ENCODE assay signal across 23 cellular contexts in the genomic region with DNA sequence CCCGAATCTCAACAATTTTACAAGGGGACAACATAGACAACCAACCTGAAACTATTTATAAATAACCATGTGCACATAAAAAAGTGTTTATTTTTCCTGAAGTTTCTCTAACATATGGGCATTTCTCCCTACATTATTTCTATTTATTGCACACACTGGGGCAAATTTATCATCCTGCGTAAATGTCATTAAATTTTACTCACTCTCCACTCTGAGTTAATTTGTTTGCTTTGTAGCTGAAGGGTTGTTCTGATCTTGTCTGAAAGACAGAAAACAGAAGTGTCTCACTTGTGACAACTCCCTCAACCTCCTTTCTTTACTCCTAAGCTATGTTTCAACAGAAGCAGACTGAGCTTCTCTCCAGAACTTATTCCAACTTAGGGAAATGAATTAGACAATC.
"Had no signal": no experiment of that assay in that cellular context is flagged by ENCODE, and none has a peak within 500 bp of the region (broad histone marks: within the 10 kb centered on the region; RNA-seq: fewer than 3 reads in every experiment).

No MANE protein-coding gene starts in this region.

- H3K4me1 ChIP-seq: adrenal gland had no signal

- H3K27ac Mint-ChIP-seq: activated CD4-positive, alpha-beta memory T cell treated with anti-CD3 and anti-CD28 coated beads, Interleukin-2, amount 10 ng/mL, durations not matched to agents 7 days and 5 days; activated CD4-positive, alpha-beta T cell treated with anti-CD3 and anti-CD28 coated beads for 36 hours; activated naive CD8-positive, alpha-beta T cell treated with anti-CD3 and anti-CD28 coated beads, Interleukin-2, amount 10 ng/mL, durations not matched to agents 7 days and 5 days; activated T-helper 17 cell treated with anti-CD3 and anti-CD28 coated beads, Interleukin-2, amount 50 U/mL, for 72 hours; brain had no signal

- H3K27me3 ChIP-seq: adrenal gland had no signal

- H3K9me3 Mint-ChIP-seq: activated CD4-positive, alpha-beta memory T cell treated with anti-CD3 and anti-CD28 coated beads, Interleukin-2, amount 10 ng/mL, durations not matched to agents 7 days and 5 days; activated naive CD8-positive, alpha-beta T cell treated with anti-CD3 and anti-CD28 coated beads, Interleukin-2, amount 10 ng/mL, durations not matched to agents 7 days and 5 days; activated T-helper 17 cell treated with anti-CD3 and anti-CD28 coated beads, Interleukin-2, amount 50 U/mL, for 72 hours; brain; central memory CD8-positive, alpha-beta T cell had no signal

- DNase-seq: activated CD4-positive, alpha-beta memory T cell treated with anti-CD3 and anti-CD28 coated beads, Interleukin-2, amount 10 ng/mL, durations not matched to agents 7 days and 5 days; activated CD4-positive, alpha-beta T cell treated with anti-CD3 and anti-CD28 coated beads for 36 hours; activated CD4-positive, alpha-beta T cell treated with anti-CD3 and anti-CD28 coated beads, Interleukin-2, amount 50 U/mL, for 1 hour; activated gamma-delta T cell treated with Interleukin-2 at 50 U/mL for 16 hours; activated naive CD4-positive, alpha-beta T cell treated with anti-CD3 and anti-CD28 coated beads, Interleukin-2, amount 50 U/mL, for 16 hours; activated naive CD8-positive, alpha-beta T cell treated with anti-CD3 and anti-CD28 coated beads, Interleukin-2, amount 10 ng/mL, durations not matched to agents 7 days and 5 days; activated T-cell treated with anti-CD3 and anti-CD28 coated beads for 4 hours; activated T-cell treated with anti-CD3 and anti-CD28 coated beads, Interleukin-2, amount 50 U/mL, for 48 hours; adrenal gland; Karpas-422; MM.1S; NCI-H1694; NCI-H2029; NCI-H446; NCI-H524; NCI-H82; SHP77 treated with DMSO at 0.1 percent for 48 hours; T-helper 1 cell had no signal

- H3K36me3 Mint-ChIP-seq: activated naive CD8-positive, alpha-beta T cell treated with anti-CD3 and anti-CD28 coated beads, Interleukin-2, amount 10 ng/mL, durations not matched to agents 7 days and 5 days; brain had no signal

- H3K4me3 ChIP-seq: adrenal gland, K562 had no signal

- H3K4me3 Mint-ChIP-seq: activated CD4-positive, alpha-beta memory T cell treated with anti-CD3 and anti-CD28 coated beads, Interleukin-2, amount 10 ng/mL, durations not matched to agents 7 days and 5 days; activated CD4-positive, alpha-beta T cell treated with anti-CD3 and anti-CD28 coated beads for 36 hours; activated naive CD8-positive, alpha-beta T cell treated with anti-CD3 and anti-CD28 coated beads, Interleukin-2, amount 10 ng/mL, durations not matched to agents 7 days and 5 days; activated T-helper 17 cell treated with anti-CD3 and anti-CD28 coated beads, Interleukin-2, amount 50 U/mL, for 72 hours; brain; central memory CD8-positive, alpha-beta T cell had no signal

- H3K4me1 Mint-ChIP-seq: activated CD4-positive, alpha-beta memory T cell treated with anti-CD3 and anti-CD28 coated beads, Interleukin-2, amount 10 ng/mL, durations not matched to agents 7 days and 5 days; activated CD4-positive, alpha-beta T cell treated with anti-CD3 and anti-CD28 coated beads for 36 hours; activated naive CD8-positive, alpha-beta T cell treated with anti-CD3 and anti-CD28 coated beads, Interleukin-2, amount 10 ng/mL, durations not matched to agents 7 days and 5 days; activated T-helper 17 cell treated with anti-CD3 and anti-CD28 coated beads, Interleukin-2, amount 50 U/mL, for 72 hours; central memory CD8-positive, alpha-beta T cell had no signal

- H3K9me3 ChIP-seq: adrenal gland had no signal

- ATAC-seq: activated CD4-positive, alpha-beta T cell treated with anti-CD3 and anti-CD28 coated beads for 36 hours; activated T-helper 17 cell treated with anti-CD3 and anti-CD28 coated beads, Interleukin-2, amount 50 U/mL, for 72 hours; K562 had no signal

- H3K27me3 Mint-ChIP-seq: brain had no signal

- H3K36me3 ChIP-seq: adrenal gland had no signal

- H3K27ac ChIP-seq: adrenal gland, VCaP had no signal
